10 cellular contexts compared by ENCODE assay signal in genomic region chr20:9467995-9468394, GRCh38. TPM values are rescaled to one million over a fixed set of nuclear protein-coding genes. Genes with fewer than 3 reads are reported as not detected.
A peak's percentile ranks its signal among the peaks of the same experiment; 100 is the strongest.
DNase-seq lines count a peak whose midpoint lies in the region; ATAC-seq, FAIRE-seq and TF ChIP-seq lines count a peak whose summit lies in the region.
"Had no signal": no experiment of that assay in that cellular context is flagged by ENCODE, and none has a peak within 500 bp of the region (broad histone marks: within the 10 kb centered on the region; RNA-seq: fewer than 3 reads in every experiment).

No MANE protein-coding gene starts in this region.

- H3K18ac ChIP-seq in IMR-90 (ENCODE audit: low read depth, low read length), result no peak overlapping the region

- TF ChIP-seq POLR2A in IMR-90 (IDR thresholded peaks at IDR 0.05; ENCODE audit: low read depth, low read length), result no peak

- H2BK20ac ChIP-seq in IMR-90 (ENCODE audit: low read depth, low read length), result no peak overlapping the region

- no peak overlapping the region for H4K91ac ChIP-seq in IMR-90 (ENCODE audit: insufficient read depth, low read depth, low read length)

- H2BK120ac ChIP-seq in IMR-90 (ENCODE audit: low read depth, low read length), result no peak overlapping the region

- H3K36me3 ChIP-seq in IMR-90 (ENCODE audit: control insufficient read depth, insufficient read depth, low read length) (peaks cover 6% of the 10 kb centered on the region; the same call in 1 of the 2 replicates), astrocyte (ENCODE audit: insufficient read depth, low read length) (no peaks in the 10 kb centered on the region)

- H3K9ac ChIP-seq in IMR-90 (ENCODE audit: low read depth, low read length) (no peak overlapping the region), astrocyte (ENCODE audit: low read length) (no peak overlapping the region)

- H3K9me3 ChIP-seq in IMR-90 (ENCODE audit: control insufficient read depth, insufficient read depth, low read length) (no peaks in the 10 kb centered on the region), astrocyte (ENCODE audit: insufficient read depth, low read depth, low read length) (no peaks in the 10 kb centered on the region)

- H3K4ac ChIP-seq in IMR-90 (ENCODE audit: low read depth, low read length), result no peak overlapping the region

- H4K5ac ChIP-seq in IMR-90 (ENCODE audit: low read depth, low read length), result no peak overlapping the region

- H3K23ac ChIP-seq in IMR-90 (ENCODE audit: low read depth, low read length), result no peak overlapping the region

- no peak for TF ChIP-seq RAD21 in IMR-90 (IDR thresholded peaks at IDR 0.05; ENCODE audit: low read length)

- no peak overlapping the region for H3K27ac Mint-ChIP-seq in astrocyte (ENCODE audit: unreplicated experiment)

- no peak overlapping the region for H4K8ac ChIP-seq in IMR-90 (ENCODE audit: low read depth in 2 of 2, low read length in 2 of 2)

- H3K79me2 ChIP-seq in astrocyte (ENCODE audit: insufficient read depth, low read length), result no peaks in the 10 kb centered on the region

- H3K9me1 ChIP-seq in IMR-90 (ENCODE audit: insufficient read depth, low read length), result peaks cover 3% of the 10 kb centered on the region; the same call in 1 of the 2 replicates

- CTCF ChIA-PET in GM10248 (lab: Yijun Ruan, JAX) (interaction anchor here (1.0 to 1.3 kb wide), 2 partner anchors 9 to 141 kb away, joined by 5 to 6 read pairs; no protein-coding TSS in a partner anchor), IMR-90 (lab: Yijun Ruan, JAX) (interaction anchor here (0.7 to 0.8 kb wide), 2 partner anchors 9 to 59 kb away, joined by 4 to 7 read pairs; no protein-coding TSS in a partner anchor)

- no peak overlapping the region for H2BK5ac ChIP-seq in IMR-90 (ENCODE audit: low read depth, low read length, poor library complexity, severe bottlenecking)

- ATAC-seq in IMR-90 (ENCODE audit: low read depth) (no peak), HG02678 (IDR thresholded peaks at IDR 0.05; ENCODE audit: unreplicated experiment) (no peak), HG03565 (IDR thresholded peaks at IDR 0.05; ENCODE audit: unreplicated experiment) (no peak), esophagus mucosa (no peak)

- no TSS peak for BruUV-seq in IMR-90 (replicated peaks; lab: Mats Ljungman, UMichigan)

- H3K4me2 ChIP-seq in IMR-90 (ENCODE audit: low read depth, low read length) (no peak overlapping the region), astrocyte (ENCODE audit: low read length) (no peak overlapping the region)

- H3K27me3 ChIP-seq in IMR-90 (ENCODE audit: control insufficient read depth, insufficient read depth, low read length) (no peaks in the 10 kb centered on the region), astrocyte (ENCODE audit: insufficient read depth, low read length) (no peaks in the 10 kb centered on the region)

- peak; percentile 13 for TF ChIP-seq CTCF in GM10248 (IDR thresholded peaks at IDR 0.05; ENCODE audit: control extremely low read depth, extremely low read depth, low read depth, missing control alignments)
- TF ChIP-seq CTCF in IMR-90 (conservative IDR thresholded peaks at IDR 0.05; ENCODE audit: low read depth, low read length), result peak; percentile 22; the same call in 1 of the 2 replicates
- peak; percentile 51 for TF ChIP-seq CTCF in astrocyte (IDR thresholded peaks at IDR 0.05; ENCODE audit: insufficient read depth, low read depth, low read length)

- intact Hi-C loops in IMR-90 (cut with micrococcal nuclease), result no loop called here

- H3K4me3 Mint-ChIP-seq in astrocyte (ENCODE audit: unreplicated experiment), result no peak overlapping the region

- no peaks in the 10 kb centered on the region for H3K79me1 ChIP-seq in IMR-90 (ENCODE audit: low read depth in 1 of 2, low read length in 2 of 2)

- FAIRE-seq in astrocyte (lab: Jason Lieb, UNC), result no peak

- H3K4me3 ChIP-seq in IMR-90 (ENCODE audit: insufficient read depth, low read depth, low read length) (no peak overlapping the region), astrocyte (ENCODE audit: insufficient read depth, low read depth, low read length) (no peak overlapping the region)

- H3K36me3 Mint-ChIP-seq in astrocyte (ENCODE audit: low read depth, unreplicated experiment), result peaks cover 5% of the 10 kb centered on the region

- in situ Hi-C loops in IMR-90 (cut with MboI; ENCODE audit: low sequenced_read_pairs), result no loop called here

- H2AK9ac ChIP-seq in IMR-90 (replicated peaks; ENCODE audit: low read depth, low read length, poor library complexity), result no peak overlapping the region

- no peaks in the 10 kb centered on the region for H3K4me1 Mint-ChIP-seq in astrocyte (ENCODE audit: low read depth, unreplicated experiment)

- H2AFZ ChIP-seq in IMR-90 (replicated peaks; ENCODE audit: low read length, poor library complexity), result no peak overlapping the region
- no peak overlapping the region for H2AFZ ChIP-seq in astrocyte (ENCODE audit: low read depth, low read length)

- dilution Hi-C loops in IMR-90 (cut with HindIII; ENCODE audit: low sequenced_read_pairs, unreplicated experiment), result no loop called here

- H3K14ac ChIP-seq in IMR-90 (replicated peaks; ENCODE audit: low read depth, low read length), result no peak overlapping the region

- no peak overlapping the region for H2AK5ac ChIP-seq in IMR-90 (ENCODE audit: low read depth, low read length)

- DNase-seq in GM10248 (ENCODE audit: extremely low spot score) (peak; percentile 14), IMR-90 (no peak), astrocyte (ENCODE audit: low read depth) (no peak), medulla oblongata (ENCODE audit: extremely low spot score) (peak; percentile 29), NCI-H2029 treated with DMSO at 0.1 percent for 48 hours (lab: John Stamatoyannopoulos, UW) (no peak)

- POLR2A ChIA-PET in GM10248 (lab: Yijun Ruan, JAX) (no interaction called here), IMR-90 (lab: Charles Lee; ENCODE audit: unreplicated experiment) (no interaction called here)

- no peak overlapping the region for H3K56ac ChIP-seq in IMR-90 (ENCODE audit: extremely low read depth, insufficient read depth, low read length)

- H2BK15ac ChIP-seq in IMR-90 (ENCODE audit: low read depth, low read length), result no peak overlapping the region

- no peaks in the 10 kb centered on the region for H4K20me1 ChIP-seq in IMR-90 (ENCODE audit: insufficient read depth, low read length)
- no peaks in the 10 kb centered on the region for H4K20me1 ChIP-seq in astrocyte (ENCODE audit: insufficient read depth, low read length)

- no CpG with 5 or more reads among the region's 3 CpGs for WGBS in IMR-90 (ENCODE audit: extremely low coverage in 2 of 2, insufficient read length in 1 of 2), 2 experiments

- H3K27me3 Mint-ChIP-seq in astrocyte (ENCODE audit: low read depth, unreplicated experiment), result no peaks in the 10 kb centered on the region

- no peak overlapping the region for H3K27ac ChIP-seq in IMR-90 (ENCODE audit: insufficient read depth, low read length)
- H3K27ac ChIP-seq in astrocyte (ENCODE audit: low read depth, low read length), result no peak overlapping the region

- H3K4me1 ChIP-seq in IMR-90 (ENCODE audit: control insufficient read depth, insufficient read depth, low read length) (no peaks in the 10 kb centered on the region), astrocyte (ENCODE audit: insufficient read depth, low read length) (no peaks in the 10 kb centered on the region)

- H3K9me3 Mint-ChIP-seq in astrocyte (ENCODE audit: unreplicated experiment), result peaks cover 12% of the 10 kb centered on the region

TF ChIP-seq in IMR-90, 13 proteins besides CTCF, POLR2A, EP300 and RAD21:
- TF ChIP-seq SMC3 (IDR thresholded peaks at IDR 0.05; ENCODE audit: low read depth, low read length), result 0 out of 2 replicates have a peak, but pooled peaks have one; percentile 4
- TF ChIP-seq USF2 (IDR thresholded peaks at IDR 0.05; ENCODE audit: low read depth, low read length), result no peak

RNA-seq across cellular contexts. Expression of gene LAMP5, which starts 46.4 kb away (rescaled TPM):
- total RNA-seq in IMR-90 (2012; rRNA removed) (under 0.01 TPM in 1 of 2 replicates, not detected in the other), astrocyte (2.3 and 4.7 TPM in 2 replicates), esophagus mucosa (not detected)
- 0.06 TPM in 1 of 2 replicates, not detected in the other for polyA plus RNA-seq in IMR-90 (2012; rRNA removed)
- polyA plus RNA-seq in IMR-90 (2012; cell fraction: cytosol; rRNA removed), result 0.02 TPM in 2 replicates
- polyA plus RNA-seq in IMR-90 (2012; cell fraction: nucleus; rRNA removed; ENCODE audit: low replicate concordance), result 0.04 TPM in 1 of 2 replicates, not detected in the other
- total RNA-seq: HT1080; T-helper 2 cell treated with Interferon-gamma antibody and Interleukin-4, amounts not matched to agents 100 ng/mL and 5 ng/mL, for 36 hours had no signal

Comparison
In these comparisons a context has a peak if more than half of its experiments do, and no peak if none do; other contexts are left out.
1. DNase-seq: peak in GM10248 (single experiment) and medulla oblongata (single experiment); none in IMR-90 (single experiment), astrocyte (single experiment) and NCI-H2029 treated with DMSO at 0.1 percent for 48 hours (single experiment).
2. Peak in every context shown above with its lines, with median percentiles within 50 percentile points of each other: CTCF ChIP-seq.